ENCODE assay signal across 12 cellular contexts in the genomic region with DNA sequence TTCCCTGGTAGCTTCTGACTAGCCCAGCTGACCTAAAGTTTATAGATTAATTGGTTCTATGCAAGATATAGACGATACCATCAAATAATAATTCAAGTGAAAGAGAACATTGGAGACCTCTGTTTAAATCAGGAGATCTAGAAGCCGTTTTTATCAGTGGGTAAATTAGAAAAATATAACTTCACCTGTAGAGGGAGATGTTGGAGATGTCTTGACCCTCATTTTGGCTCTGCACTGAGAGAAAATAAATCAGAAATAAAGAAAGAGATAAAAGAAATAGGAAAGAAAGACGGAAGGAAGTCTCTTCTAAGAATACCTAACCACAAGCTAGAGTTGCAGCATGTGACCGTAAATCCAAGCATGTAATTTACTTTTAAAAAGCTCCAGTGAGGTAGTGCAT.
DNase-seq lines count a peak whose midpoint lies in the region; TF ChIP-seq lines count a peak whose summit lies in the region.
"Had no signal": no experiment of that assay in that cellular context is flagged by ENCODE, and none has a peak within 500 bp of the region (broad histone marks: within the 10 kb centered on the region; RNA-seq: fewer than 3 reads in every experiment).

No MANE protein-coding gene starts in this region.

- H3K9me3 ChIP-seq in HAP-1 (no peaks in the 10 kb centered on the region), MG63 (no peaks in the 10 kb centered on the region)

- in situ Hi-C loops in SK-MEL-5 (cut with HindIII; ENCODE audit: low pct_unique_long_range_greater_than_20kb, low sequenced_read_pairs): no loop called here
- in situ Hi-C loops in HAP-1 (cut with MboI; ENCODE audit: low sequenced_read_pairs): no loop called here

- TF ChIP-seq CTCF in 22Rv1 (IDR thresholded peaks at IDR 0.05): peak; percentile 24

- H3K4me1 ChIP-seq in HAP-1: no peaks in the 10 kb centered on the region

- no peak overlapping the region for H3K27ac ChIP-seq in 22Rv1

- H3K4me3 ChIP-seq in HAP-1 (no peak overlapping the region), MG63 (no peak overlapping the region)

- DNase-seq in HPDE6-E6E7 (ENCODE audit: extremely low spot score) (peak; percentile 21), SK-MEL-5 (ENCODE audit: low read depth, low spot score) (peak; percentile 31), hepatic stellate cell (ENCODE audit: low spot score) (peak; percentile 2), HAP-1 (ENCODE audit: low spot score in 2 of 2) (no peak), MG63 (no peak)
- DNase-seq in stimulated activated CD4-positive, alpha-beta T cell treated with anti-CD3 and anti-CD28 coated beads, Interleukin-4, amount 100 ng/mL, for 1 hour: no peak
- DNase-seq in activated CD8-positive, alpha-beta memory T cell treated with anti-CD3 and anti-CD28 coated beads, Interleukin-2, amount 50 U/mL, for 48 hours: no peak
- DNase-seq: activated CD4-positive, alpha-beta T cell treated with anti-CD3 and anti-CD28 coated beads, Interleukin-2, amount 50 U/mL, for 1 hour; activated effector memory CD4-positive, alpha-beta T cell treated with Interleukin-2 at 50 U/mL for 16 hours; KBM-7; posterior cingulate gyrus had no signal

- H3K27me3 ChIP-seq in HAP-1 (ENCODE audit: low read depth) (no peaks in the 10 kb centered on the region), MG63 (no peaks in the 10 kb centered on the region)

- H3K36me3 ChIP-seq in HAP-1 (replicated peaks) (no peaks in the 10 kb centered on the region), MG63 (no peaks in the 10 kb centered on the region)

Comparison
In these comparisons a context has a peak if more than half of its experiments do, and no peak if none do; other contexts are left out.
1. DNase-seq: peak in HPDE6-E6E7 (single experiment), SK-MEL-5 (single experiment) and hepatic stellate cell (single experiment); none in stimulated activated CD4-positive, alpha-beta T cell treated with anti-CD3 and anti-CD28 coated beads, Interleukin-4, amount 100 ng/mL, for 1 hour (single experiment), HAP-1 (0 of 2), activated CD8-positive, alpha-beta memory T cell treated with anti-CD3 and anti-CD28 coated beads, Interleukin-2, amount 50 U/mL, for 48 hours (single experiment) and MG63 (single experiment).